In the genomic region with DNA sequence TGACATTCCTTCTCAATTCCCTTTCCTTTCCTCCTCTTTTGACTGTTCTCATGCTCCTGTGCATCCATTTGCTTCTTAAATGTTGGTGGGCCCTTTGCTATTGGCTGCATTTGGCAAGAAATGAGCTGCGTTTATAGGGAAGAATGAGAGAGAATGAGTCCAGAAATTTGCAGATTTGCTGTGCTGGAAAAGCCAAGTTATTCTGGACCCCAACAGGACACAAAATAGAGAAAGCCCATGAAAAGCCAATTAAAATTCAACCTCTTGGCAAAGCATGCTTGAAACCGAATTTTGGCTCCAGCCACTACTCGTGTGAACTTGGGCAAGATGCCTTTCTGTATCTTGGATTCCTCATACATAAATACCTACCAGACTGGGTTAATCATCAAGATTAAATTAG, we compare ENCODE assay signal across 9 cellular contexts. TPM values are rescaled to one million over a fixed set of nuclear protein-coding genes. Genes with fewer than 3 reads are reported as not detected.
A peak's percentile ranks its signal among the peaks of the same experiment; 100 is the strongest.
DNase-seq lines count a peak whose midpoint lies in the region; ATAC-seq lines count a peak whose summit lies in the region.
"Had no signal": no experiment of that assay in that cellular context is flagged by ENCODE, and none has a peak within 500 bp of the region (broad histone marks: within the 10 kb centered on the region; RNA-seq: fewer than 3 reads in every experiment).

No MANE protein-coding gene starts in this region.

- intact Hi-C loops in activated T-helper 2 cell treated with anti-CD3 and anti-CD28 coated beads, Interferon-gamma antibody, Interleukin-2, Interleukin-4, amounts not matched to agents 10 μg/mL and 5 μg/mL and 100 μg/mL, durations not matched to agents 14 hours and 24 hours and 36 hours (cut with micrococcal nuclease): no loop called here

- H3K9me3 Mint-ChIP-seq in stimulated activated naive CD8-positive, alpha-beta T cell treated with anti-CD3 and anti-CD28 coated beads, Interleukin-15, Interleukin-2, amounts not matched to agents 100 ng/mL and 50 ng/mL, for 24 hours: peaks cover 5% of the 10 kb centered on the region
- no peaks in the 10 kb centered on the region for H3K9me3 Mint-ChIP-seq in activated T-helper 2 cell treated with anti-CD3 and anti-CD28 coated beads, Interferon-gamma antibody, Interleukin-2, Interleukin-4, amounts not matched to agents 10 μg/mL and 5 μg/mL and 100 μg/mL, durations not matched to agents 14 hours and 24 hours and 36 hours
- no peaks in the 10 kb centered on the region for H3K9me3 Mint-ChIP-seq in immature natural killer cell

- H3K4me1 Mint-ChIP-seq in stimulated activated naive CD8-positive, alpha-beta T cell treated with anti-CD3 and anti-CD28 coated beads, Interleukin-15, Interleukin-2, amounts not matched to agents 100 ng/mL and 50 ng/mL, for 24 hours (ENCODE audit: low read depth): peaks cover 47% of the 10 kb centered on the region
- H3K4me1 Mint-ChIP-seq in activated T-helper 2 cell treated with anti-CD3 and anti-CD28 coated beads, Interferon-gamma antibody, Interleukin-2, Interleukin-4, amounts not matched to agents 10 μg/mL and 5 μg/mL and 100 μg/mL, durations not matched to agents 14 hours and 24 hours and 36 hours (ENCODE audit: low read depth): peaks cover 54% of the 10 kb centered on the region
- peaks cover 29 to 48% of the 10 kb centered on the region in 2 donors for H3K4me1 Mint-ChIP-seq in immature natural killer cell

- no peak for ATAC-seq in stimulated activated naive CD8-positive, alpha-beta T cell treated with anti-CD3 and anti-CD28 coated beads, Interleukin-15, Interleukin-2, amounts not matched to agents 100 U/mL and 50 U/mL, for 24 hours
- no peak for ATAC-seq in esophagus mucosa
- ATAC-seq in HG03439 (IDR thresholded peaks at IDR 0.05; ENCODE audit: unreplicated experiment): no peak
- no peak for ATAC-seq in GM21423 (IDR thresholded peaks at IDR 0.05; ENCODE audit: unreplicated experiment)

- peak overlapping the region; percentile 38 for H3K27ac Mint-ChIP-seq in stimulated activated naive CD8-positive, alpha-beta T cell treated with anti-CD3 and anti-CD28 coated beads, Interleukin-15, Interleukin-2, amounts not matched to agents 100 ng/mL and 50 ng/mL, for 24 hours
- no peak overlapping the region for H3K27ac Mint-ChIP-seq in activated T-helper 2 cell treated with anti-CD3 and anti-CD28 coated beads, Interferon-gamma antibody, Interleukin-2, Interleukin-4, amounts not matched to agents 10 μg/mL and 5 μg/mL and 100 μg/mL, durations not matched to agents 14 hours and 24 hours and 36 hours
- H3K27ac Mint-ChIP-seq in immature natural killer cell: peak overlapping the region in 4 of 6 donors; percentile 45 to 90 (median 86)

- peaks cover 34% of the 10 kb centered on the region for H3K36me3 Mint-ChIP-seq in stimulated activated naive CD8-positive, alpha-beta T cell treated with anti-CD3 and anti-CD28 coated beads, Interleukin-15, Interleukin-2, amounts not matched to agents 100 ng/mL and 50 ng/mL, for 24 hours (ENCODE audit: low read depth)
- H3K36me3 Mint-ChIP-seq in activated T-helper 2 cell treated with anti-CD3 and anti-CD28 coated beads, Interferon-gamma antibody, Interleukin-2, Interleukin-4, amounts not matched to agents 10 μg/mL and 5 μg/mL and 100 μg/mL, durations not matched to agents 14 hours and 24 hours and 36 hours (ENCODE audit: low read depth): peaks cover 43% of the 10 kb centered on the region
- H3K36me3 Mint-ChIP-seq in immature natural killer cell: peaks cover 2 to 9% (median 3%) of the 10 kb centered on the region in 3 donors

- H3K4me3 Mint-ChIP-seq in stimulated activated naive CD8-positive, alpha-beta T cell treated with anti-CD3 and anti-CD28 coated beads, Interleukin-15, Interleukin-2, amounts not matched to agents 100 ng/mL and 50 ng/mL, for 24 hours: peak overlapping the region; percentile 94
- H3K4me3 Mint-ChIP-seq in activated T-helper 2 cell treated with anti-CD3 and anti-CD28 coated beads, Interferon-gamma antibody, Interleukin-2, Interleukin-4, amounts not matched to agents 10 μg/mL and 5 μg/mL and 100 μg/mL, durations not matched to agents 14 hours and 24 hours and 36 hours (ENCODE audit: low read depth): peak overlapping the region; percentile 89
- peak overlapping the region; percentile 87 to 97 (median 91) for H3K4me3 Mint-ChIP-seq in immature natural killer cell

- H3K27me3 Mint-ChIP-seq in stimulated activated naive CD8-positive, alpha-beta T cell treated with anti-CD3 and anti-CD28 coated beads, Interleukin-15, Interleukin-2, amounts not matched to agents 100 ng/mL and 50 ng/mL, for 24 hours: peaks cover 20% of the 10 kb centered on the region
- H3K27me3 Mint-ChIP-seq in activated T-helper 2 cell treated with anti-CD3 and anti-CD28 coated beads, Interferon-gamma antibody, Interleukin-2, Interleukin-4, amounts not matched to agents 10 μg/mL and 5 μg/mL and 100 μg/mL, durations not matched to agents 14 hours and 24 hours and 36 hours (ENCODE audit: low read depth): peaks cover 2% of the 10 kb centered on the region
- peaks cover 2 to 14% (median 8%) of the 10 kb centered on the region in 3 donors for H3K27me3 Mint-ChIP-seq in immature natural killer cell (ENCODE audit: low read depth in 3 of 3)

- no peak for DNase-seq in stimulated activated naive CD8-positive, alpha-beta T cell treated with anti-CD3 and anti-CD28 coated beads, Interleukin-15, Interleukin-2, amounts not matched to agents 100 U/mL and 50 U/mL, for 24 hours
- DNase-seq in activated T-helper 2 cell treated with anti-CD3 and anti-CD28 coated beads, Interferon-gamma antibody, Interleukin-2, Interleukin-4, amounts not matched to agents 10 μg/mL and 5 μg/mL and 100 μg/mL, durations not matched to agents 14 hours and 24 hours and 36 hours (ENCODE audit: low spot score): no peak
- DNase-seq in immature natural killer cell: no peak
- no peak for DNase-seq in NK-92 (lab: John Stamatoyannopoulos, UW; ENCODE audit: unreplicated experiment)
- DNase-seq: DMS53 had no signal

RNA-seq across cellular contexts. Expression of gene SCLY, which starts 1.3 kb away (rescaled TPM):
- 98.6 and 102 TPM in 2 replicates for total RNA-seq in activated T-helper 2 cell treated with anti-CD3 and anti-CD28 coated beads, Interferon-gamma antibody, Interleukin-2, Interleukin-4, amounts not matched to agents 10 μg/mL and 5 μg/mL and 100 μg/mL, durations not matched to agents 14 hours and 24 hours and 36 hours
- 10 to 100 TPM; 12.1 to 15.8 (median 12.8) TPM for polyA plus RNA-seq in immature natural killer cell
- 8.9 TPM for total RNA-seq in esophagus mucosa

RNA-seq across cellular contexts. Expression of gene ESPNL, which starts 40.6 kb away (rescaled TPM):
- 0.07 and 0.14 TPM in 2 replicates for total RNA-seq in activated T-helper 2 cell treated with anti-CD3 and anti-CD28 coated beads, Interferon-gamma antibody, Interleukin-2, Interleukin-4, amounts not matched to agents 10 μg/mL and 5 μg/mL and 100 μg/mL, durations not matched to agents 14 hours and 24 hours and 36 hours
- polyA plus RNA-seq in immature natural killer cell: not detected
- total RNA-seq in esophagus mucosa: 0.40 TPM

Comparison
In these comparisons a context has a peak if more than half of its experiments do, and no peak if none do; other contexts are left out.
1. RNA of gene SCLY, which starts 1.3 kb away (total RNA-seq): 98.6 to 102 TPM in activated T-helper 2 cell treated with anti-CD3 and anti-CD28 coated beads, Interferon-gamma antibody, Interleukin-2, Interleukin-4, amounts not matched to agents 10 μg/mL and 5 μg/mL and 100 μg/mL, durations not matched to agents 14 hours and 24 hours and 36 hours; 8.9 TPM in esophagus mucosa (single experiment); every median in the first group is over 10 times any median in the second.
2. Peak in every context shown above with its lines, with median percentiles within 50 percentile points of each other: H3K4me3 Mint-ChIP-seq.